In genomic region chr22:43853328-43853931, GRCh38 we compare ENCODE assay signal across 31 cellular contexts. TPM values are rescaled to one million over a fixed set of nuclear protein-coding genes. Genes with fewer than 3 reads are reported as not detected.
A peak's percentile ranks its signal among the peaks of the same experiment; 100 is the strongest.
DNase-seq lines count a peak whose midpoint lies in the region; ATAC-seq, FAIRE-seq and TF ChIP-seq lines count a peak whose summit lies in the region.
"Had no signal": no experiment of that assay in that cellular context is flagged by ENCODE, and none has a peak within 500 bp of the region (broad histone marks: within the 10 kb centered on the region; RNA-seq: fewer than 3 reads in every experiment).

No MANE protein-coding gene starts in this region.

- H4K8ac ChIP-seq in H1 (ENCODE audit: extremely low read depth, insufficient read depth, low read length), result no peak overlapping the region

- no peak overlapping the region; the same call in 1 of the 2 replicates for H2BK5ac ChIP-seq in H1 (ENCODE audit: low read depth, low read length)

- TF ChIP-seq POLR2A in H1 (IDR thresholded peaks at IDR 0.05; ENCODE audit: control extremely low read depth in 1 of 2, low read depth in 2 of 2, low read length in 2 of 2) (no peak), sigmoid colon (IDR thresholded peaks at IDR 0.05) (no peak), thyroid gland (IDR thresholded peaks at IDR 0.05) (no peak)

- no peak overlapping the region for H2BK20ac ChIP-seq in H1 (ENCODE audit: low read length)

- H3K4ac ChIP-seq in H1 (replicated peaks; ENCODE audit: insufficient read length, low read depth, low read length), result no peak overlapping the region

- H2BK15ac ChIP-seq in H1 (ENCODE audit: low read length), result no peak overlapping the region; the same call in 1 of the 2 replicates

- H2AK5ac ChIP-seq in H1 (ENCODE audit: low read depth, low read length), result no peak overlapping the region; the same call in 1 of the 2 replicates

- no peak overlapping the region for H4K91ac ChIP-seq in H1 (replicated peaks; ENCODE audit: insufficient read length, low read length)

- peaks cover 38% of the 10 kb centered on the region for H3K79me1 ChIP-seq in H1 (ENCODE audit: low read depth, low read length)

- no peaks in the 10 kb centered on the region for H3K4me1 Mint-ChIP-seq in T-helper 17 cell
- H3K4me1 Mint-ChIP-seq: activated naive CD8-positive, alpha-beta T cell treated with anti-CD3 and anti-CD28 coated beads, Interleukin-2, amount 50 U/mL, for 24 hours had no signal

- peak overlapping the region; percentile 97; the same call in 1 of the 2 replicates for H2BK12ac ChIP-seq in H1 (ENCODE audit: low read depth, low read length)

- no peak overlapping the region for H3K27ac Mint-ChIP-seq in T-helper 17 cell
- H3K27ac Mint-ChIP-seq: activated naive CD8-positive, alpha-beta T cell treated with anti-CD3 and anti-CD28 coated beads, Interleukin-2, amount 50 U/mL, for 24 hours; activated T-helper 2 cell treated with anti-CD3 and anti-CD28 coated beads, Interferon-gamma antibody, Interleukin-2, Interleukin-4, amounts not matched to agents 10 μg/mL and 5 μg/mL and 100 μg/mL, durations not matched to agents 14 hours and 24 hours and 36 hours had no signal

- intact Hi-C loops in sigmoid colon (cut with DNase I) (no loop called here), thyroid gland (cut with DNase I) (no loop called here)

- H3K14ac ChIP-seq in H1 (ENCODE audit: insufficient read length), result no peak overlapping the region

- TF ChIP-seq EP300 in H1 (IDR thresholded peaks at IDR 0.05; ENCODE audit: borderline replicate concordance in 1 of 2, low read depth in 2 of 2, low read length in 2 of 2), result no peak
- TF ChIP-seq EP300 in sigmoid colon (IDR thresholded peaks at IDR 0.05), result no peak

- POLR2A ChIA-PET in H1 (lab: Charles Lee; ENCODE audit: partially characterized antibody), result interaction anchor here (1.0 to 2.0 kb wide), 6 partner anchors 8 to 30 kb away, joined by 3 to 7 read pairs (median 4); partner anchors contain the start of gene SULT4A1

- no peak overlapping the region for H2AFZ ChIP-seq in H1 (ENCODE audit: low read length)

- TF ChIP-seq CTCF in LNCaP clone FGC (IDR thresholded peaks at IDR 0.05; ENCODE audit: control insufficient read depth, extremely low read depth, insufficient read depth) (no peak), H1 (IDR thresholded peaks at IDR 0.05; ENCODE audit: control extremely low read depth in 1 of 3, insufficient read depth in 1 of 3, low read depth in 1 of 3, low read length in 3 of 3) (no peak), sigmoid colon (IDR thresholded peaks at IDR 0.05) (no peak), thyroid gland (IDR thresholded peaks at IDR 0.05) (no peak)

- peak; percentile 11 for DNase-seq in NCI-H82 (lab: John Stamatoyannopoulos, UW)
- no peak for DNase-seq in NCI-H82 treated with DMSO at 0.1 percent for 48 hours (lab: John Stamatoyannopoulos, UW; ENCODE audit: unreplicated experiment)
- peak; percentile 18 for DNase-seq in LNCaP clone FGC (ENCODE audit: low read depth)
- no peak for DNase-seq in H1 (ENCODE audit: low read depth in 1 of 2, low spot score in 2 of 2)
- DNase-seq in sigmoid colon, result peak; percentile 58
- DNase-seq in T-helper 17 cell, result no peak
- no peak for DNase-seq in thyroid gland
- DNase-seq: activated CD4-positive, alpha-beta T cell treated with anti-CD3 and anti-CD28 coated beads, Interleukin-2, amount 50 U/mL, for 1 hour; activated naive CD8-positive, alpha-beta T cell treated with anti-CD3 and anti-CD28 coated beads, Interleukin-2, amount 50 U/mL, for 24 hours; body of pancreas; COR-L47; effector memory CD4-positive, alpha-beta T cell; esophagus squamous epithelium; GOT3; islet precursor cell; KG1; NCI-H1105; NCI-H2081 treated with DMSO at 0.1 percent for 48 hours; NCI-H446 treated with DMSO at 0.1 percent for 48 hours; occipital lobe; SK-N-SH; trophoblast cell had no signal

- H3K9me3 ChIP-seq in H1 (ENCODE audit: insufficient read depth in 2 of 2, low read depth in 1 of 2, low read length in 1 of 2), result peaks cover 0 to 8% of the 10 kb centered on the region in 2 experiments; a peak in 1 of 4 replicates
- peaks cover 0 to 2% (median 0%) of the 10 kb centered on the region in 4 donors for H3K9me3 ChIP-seq in sigmoid colon
- H3K9me3 ChIP-seq in T-helper 17 cell (ENCODE audit: control insufficient read depth, low read length, poor library complexity, severe bottlenecking), result no peaks in the 10 kb centered on the region
- no peaks in the 10 kb centered on the region for H3K9me3 ChIP-seq in thyroid gland
- H3K9me3 ChIP-seq: body of pancreas, gastrocnemius medialis, SK-N-SH had no signal

- FAIRE-seq in H1 (lab: Jason Lieb, UNC), result no peak
- FAIRE-seq: A204.1 had no signal

- peaks cover 6% of the 10 kb centered on the region for H3K36me3 Mint-ChIP-seq in T-helper 17 cell (ENCODE audit: low read depth)

- peaks cover 0 to 71% of the 10 kb centered on the region in 2 experiments; a peak in 2 of 4 replicates for H3K79me2 ChIP-seq in H1 (ENCODE audit: control insufficient read depth in 1 of 2, insufficient read depth in 2 of 2, low read length in 2 of 2)

- H3K27me3 ChIP-seq in H1 (replicated peaks in 1 of 4; ENCODE audit: control insufficient read depth in 3 of 4, extremely low read depth in 1 of 4, insufficient read depth in 3 of 4, low read length in 3 of 4), result no peaks in the 10 kb centered on the region
- H3K27me3 ChIP-seq in sigmoid colon, result peaks cover 0 to 19% (median 2%) of the 10 kb centered on the region in 3 donors
- no peaks in the 10 kb centered on the region for H3K27me3 ChIP-seq in thyroid gland
- H3K27me3 ChIP-seq: body of pancreas had no signal

- H3K27me3 Mint-ChIP-seq in T-helper 17 cell, result peaks cover 54% of the 10 kb centered on the region

- H3K18ac ChIP-seq in H1 (ENCODE audit: extremely low read depth, low read length), result no peak overlapping the region; the same call in 1 of the 2 replicates

- WGBS in H1 (ENCODE audit: extremely low coverage in 1 of 2, insufficient coverage in 1 of 2, insufficient read length in 1 of 2, insufficient replicate concordance in 2 of 2, low coverage in 1 of 2, low lambda C conversion rate in 2 of 2, missing lambda C conversion rate in 1 of 2), 2 experiments, result 89% methylated on average over 10 of the region's 10 CpGs; no CpG with 5 or more reads in 1 of the 2 experiments
- WGBS in sigmoid colon, 2 donors, result 67 to 81% methylated on average over 10 of the region's 10 CpGs
- WGBS in thyroid gland, 2 donors, result 74 to 81% methylated on average over 7 of the region's 10 CpGs

- H3K4me3 ChIP-seq in LNCaP clone FGC (ENCODE audit: low read depth, low read length) (no peak overlapping the region), H1 (ENCODE audit: extremely low read depth in 1 of 4, insufficient read depth in 2 of 4, low read depth in 3 of 4, low read length in 4 of 4) (no peak overlapping the region), sigmoid colon (no peak overlapping the region), thyroid gland (replicated peaks in 1 of 3) (no peak overlapping the region)
- H3K4me3 ChIP-seq: body of pancreas, esophagus squamous epithelium, gastrocnemius medialis had no signal

- no peak overlapping the region for H3K23ac ChIP-seq in H1 (ENCODE audit: insufficient read length)

- no peak for ATAC-seq in T-helper 17 cell
- no peak for ATAC-seq in GM19328 (IDR thresholded peaks at IDR 0.05; ENCODE audit: unreplicated experiment)
- ATAC-seq: activated naive CD8-positive, alpha-beta T cell treated with anti-CD3 and anti-CD28 coated beads, Interleukin-2, amount 50 U/mL, for 24 hours; body of pancreas; gastrocnemius medialis had no signal

- no peak overlapping the region for H3K56ac ChIP-seq in H1 (replicated peaks; ENCODE audit: insufficient read length, low read depth, low read length)

- H3K27ac ChIP-seq in H1 (ENCODE audit: low read depth, low read length) (no peak overlapping the region), sigmoid colon (no peak overlapping the region), thyroid gland (no peak overlapping the region)
- H3K27ac ChIP-seq: body of pancreas, esophagus squamous epithelium, gastrocnemius medialis, VCaP had no signal

- H3K4me2 ChIP-seq in H1 (ENCODE audit: insufficient read depth in 1 of 2, low read depth in 2 of 2, low read length in 2 of 2), result no peak overlapping the region
- H3K4me2 ChIP-seq: SK-N-SH had no signal

- TF ChIP-seq RAD21 in H1 (IDR thresholded peaks at IDR 0.05 in 1 of 2, conservative IDR thresholded peaks at IDR 0.05 in 1 of 2; ENCODE audit: low read depth in 2 of 2, low read length in 2 of 2), result no peak

- H4K5ac ChIP-seq in H1 (ENCODE audit: insufficient read length, low read depth, low read length), result no peak overlapping the region

- peaks cover 0 to 10% (median under 1%) of the 10 kb centered on the region in 4 experiments; a peak in 6 of 7 replicates for H3K4me1 ChIP-seq in H1 (replicated peaks in 1 of 4; ENCODE audit: control insufficient read depth in 3 of 4, insufficient read depth in 4 of 4, low read length in 3 of 4)
- no peaks in the 10 kb centered on the region for H3K4me1 ChIP-seq in sigmoid colon
- H3K4me1 ChIP-seq in thyroid gland, result no peaks in the 10 kb centered on the region
- H3K4me1 ChIP-seq: esophagus squamous epithelium, gastrocnemius medialis had no signal

- H3K23me2 ChIP-seq in H1 (ENCODE audit: low read depth, low read length), result peaks cover 4% of the 10 kb centered on the region; the same call in 1 of the 2 replicates

- no peak overlapping the region for H2BK120ac ChIP-seq in H1 (replicated peaks; ENCODE audit: low read depth, low read length)

- H4K20me1 ChIP-seq in H1 (replicated peaks in 1 of 2; ENCODE audit: control insufficient read depth in 1 of 2, insufficient read depth in 2 of 2, low read length in 2 of 2), result peaks cover 7 to 11% of the 10 kb centered on the region in 2 experiments

- H3K4me3 Mint-ChIP-seq in T-helper 17 cell, result no peak overlapping the region
- H3K4me3 Mint-ChIP-seq: activated naive CD8-positive, alpha-beta T cell treated with anti-CD3 and anti-CD28 coated beads, Interleukin-2, amount 50 U/mL, for 24 hours had no signal

- CTCF ChIA-PET in H1 (lab: Charles Lee; ENCODE audit: partially characterized antibody), result interaction anchor here (0.6 to 3.7 kb wide), 9 partner anchors 9 to 674 kb away, joined by 3 to 24 read pairs (median 5); no protein-coding TSS in a partner anchor

- H3K36me3 ChIP-seq in H1 (ENCODE audit: control insufficient read depth in 2 of 4, insufficient read depth in 4 of 4, low read length in 3 of 4), result no peaks in the 10 kb centered on the region; a peak in 1 of 8 replicates
- no peaks in the 10 kb centered on the region for H3K36me3 ChIP-seq in sigmoid colon
- H3K36me3 ChIP-seq in thyroid gland, result no peaks in the 10 kb centered on the region
- H3K36me3 ChIP-seq: esophagus squamous epithelium, gastrocnemius medialis had no signal

- H3K9ac ChIP-seq in H1 (replicated peaks in 1 of 4; ENCODE audit: extremely low read depth in 1 of 4, low read depth in 3 of 4, low read length in 3 of 4), result no peak overlapping the region
- H3K9ac ChIP-seq: SK-N-SH had no signal

RNA-seq across cellular contexts. Expression of gene SULT4A1, which starts 8.9 kb away (rescaled TPM):
- 7.0 and 9.1 TPM in 2 replicates for total RNA-seq in H1 (2021; fragmentation: NEBNext Ultra II Directional; extraction: Animal tissue kit (Norgen Biotek cat#: 25700))
- polyA plus RNA-seq in H1 (2011; rRNA removed) (11.8 and 19.5 TPM in 2 replicates), sigmoid colon (1 to 10 TPM in 1 of 3 donors, not detected in 2; 2.2 TPM)
- polyA plus RNA-seq in H1 (2011; cell fraction: cytosol; rRNA removed), result 14.9 TPM
- polyA plus RNA-seq in H1 (2011; cell fraction: nucleus; rRNA removed), result 58.0 TPM
- 11.1 to 14.8 TPM (median 12.3 TPM) in 4 replicates for polyA plus RNA-seq in H1 (2012, experiment 1 of 2)
- 2.7 TPM for polyA plus RNA-seq in H1 (2012, experiment 2 of 2)
- 6.9 TPM for polyA plus RNA-seq in H1 (2013, experiment 1 of 2)
- polyA plus RNA-seq in H1 (2013, experiment 2 of 2), result 6.1 TPM
- 5.4 and 5.5 TPM in 2 replicates for polyA minus RNA-seq in H1 (2011; rRNA and poly(A)+ RNA removed)
- polyA minus RNA-seq in H1 (2011; cell fraction: cytosol; rRNA and poly(A)+ RNA removed), result 8.1 TPM
- polyA minus RNA-seq in H1 (2011; cell fraction: nucleus; rRNA and poly(A)+ RNA removed), result 16.3 TPM
- total RNA-seq in sigmoid colon (1 to 10 TPM; 1.3 to 3.9 (median 2.4) TPM), T-helper 17 cell (not detected), thyroid gland (not detected)
- total RNA-seq: activated T-helper 2 cell treated with anti-CD3 and anti-CD28 coated beads, Interferon-gamma antibody, Interleukin-2, Interleukin-4, amounts not matched to agents 10 μg/mL and 5 μg/mL and 100 μg/mL, durations not matched to agents 14 hours and 24 hours and 36 hours; esophagus squamous epithelium; gastrocnemius medialis; lung microvascular endothelial cell; RPMI7951; T-helper 2 cell treated with Interferon-gamma antibody and Interleukin-4, amounts not matched to agents 100 ng/mL and 5 ng/mL, for 36 hours had no signal

RNA-seq across cellular contexts. Expression of gene PNPLA5, which starts 38.4 kb away (rescaled TPM):
- 6.8 and 8.2 TPM in 2 replicates for total RNA-seq in H1 (2021; fragmentation: NEBNext Ultra II Directional; extraction: Animal tissue kit (Norgen Biotek cat#: 25700))
- polyA plus RNA-seq in H1 (2011; rRNA removed) (3.9 and 5.2 TPM in 2 replicates), sigmoid colon (not detected)
- 3.8 TPM for polyA plus RNA-seq in H1 (2011; cell fraction: cytosol; rRNA removed)
- 7.4 TPM for polyA plus RNA-seq in H1 (2011; cell fraction: nucleus; rRNA removed)
- 3.2 to 4.1 TPM (median 3.7 TPM) in 4 replicates for polyA plus RNA-seq in H1 (2012, experiment 1 of 2)
- polyA plus RNA-seq in H1 (2012, experiment 2 of 2), result 3.2 TPM
- 3.3 TPM for polyA plus RNA-seq in H1 (2013, experiment 1 of 2)
- polyA plus RNA-seq in H1 (2013, experiment 2 of 2), result 3.4 TPM
- 1.8 and 1.9 TPM in 2 replicates for polyA minus RNA-seq in H1 (2011; rRNA and poly(A)+ RNA removed)
- polyA minus RNA-seq in H1 (2011; cell fraction: cytosol; rRNA and poly(A)+ RNA removed), result 3.4 TPM
- polyA minus RNA-seq in H1 (2011; cell fraction: nucleus; rRNA and poly(A)+ RNA removed), result 3.8 TPM
- total RNA-seq in sigmoid colon (not detected), T-helper 17 cell (not detected), thyroid gland (not detected)
- total RNA-seq: activated T-helper 2 cell treated with anti-CD3 and anti-CD28 coated beads, Interferon-gamma antibody, Interleukin-2, Interleukin-4, amounts not matched to agents 10 μg/mL and 5 μg/mL and 100 μg/mL, durations not matched to agents 14 hours and 24 hours and 36 hours; body of pancreas; esophagus squamous epithelium; gastrocnemius medialis; lung microvascular endothelial cell; occipital lobe; renal cortical epithelial cell; RPMI7951; T-helper 2 cell treated with Interferon-gamma antibody and Interleukin-4, amounts not matched to agents 100 ng/mL and 5 ng/mL, for 36 hours had no signal
- polyA plus RNA-seq: SK-N-SH had no signal

RNA-seq across cellular contexts. Expression of gene EFCAB6, which starts 41.3 kb away (rescaled TPM):
- total RNA-seq in H1 (2021; fragmentation: NEBNext Ultra II Directional; extraction: Animal tissue kit (Norgen Biotek cat#: 25700)), result 1.5 and 1.7 TPM in 2 replicates
- 0.32 and 0.57 TPM in 2 replicates for polyA plus RNA-seq in H1 (2011; rRNA removed)
- 0.45 TPM for polyA plus RNA-seq in H1 (2011; cell fraction: cytosol; rRNA removed)
- 0.86 TPM for polyA plus RNA-seq in H1 (2011; cell fraction: nucleus; rRNA removed)
- polyA plus RNA-seq in H1 (2012, experiment 1 of 2), result 0.43 to 0.66 TPM (median 0.55 TPM) in 4 replicates
- polyA plus RNA-seq in H1 (2012, experiment 2 of 2), result 0.04 TPM
- 0.47 TPM for polyA plus RNA-seq in H1 (2013, experiment 1 of 2)
- 0.44 TPM for polyA plus RNA-seq in H1 (2013, experiment 2 of 2)
- 1.1 and 1.7 TPM in 2 replicates for polyA minus RNA-seq in H1 (2011; rRNA and poly(A)+ RNA removed)
- 0.95 TPM for polyA minus RNA-seq in H1 (2011; cell fraction: cytosol; rRNA and poly(A)+ RNA removed)
- 1.3 TPM for polyA minus RNA-seq in H1 (2011; cell fraction: nucleus; rRNA and poly(A)+ RNA removed)
- total RNA-seq in sigmoid colon, result 1 to 10 TPM; 1.8 to 5.7 (median 3.5) TPM
- under 1 TPM; 0.45 to 0.60 (median 0.46) TPM for polyA plus RNA-seq in sigmoid colon
- under 1 TPM in 1 of 2 donors, not detected in 1; 0.16 TPM for total RNA-seq in T-helper 17 cell
- total RNA-seq in thyroid gland, result 10 to 100 TPM; 10.9 to 26.1 (median 14.1) TPM

Comparison
In these comparisons a context has a peak if more than half of its experiments do, and no peak if none do; other contexts are left out.
1. DNase-seq: peak in NCI-H82 (single experiment), LNCaP clone FGC (single experiment) and sigmoid colon (single experiment); none in NCI-H82 treated with DMSO at 0.1 percent for 48 hours (single experiment), H1 (0 of 2), T-helper 17 cell (0 of 3) and thyroid gland (0 of 2).